Comparison of ENCODE assay signal across 21 cellular contexts in genomic region chr1:22223176-22223575, GRCh38.
"Had no signal": no experiment of that assay in that cellular context is flagged by ENCODE, and none has a peak within 500 bp of the region (broad histone marks: within the 10 kb centered on the region; RNA-seq: fewer than 3 reads in every experiment).

No MANE protein-coding gene starts in this region.

- H3K36me3 ChIP-seq: colonic mucosa, heart right ventricle, left lung, lower lobe of right lung, pancreas, suprapubic skin, tibial nerve had no signal

- H3K27ac ChIP-seq: colonic mucosa, heart right ventricle, left lung, lower lobe of right lung, pancreas, suprapubic skin, tibial nerve had no signal

- H3K4me1 ChIP-seq: colonic mucosa, heart right ventricle, left lung, lower lobe of right lung, pancreas, suprapubic skin, tibial nerve had no signal

- FAIRE-seq: pancreas, urothelium cell line had no signal

- H3K4me3 ChIP-seq: colonic mucosa, heart right ventricle, left lung, lower lobe of right lung, mucosa of descending colon, pancreas, suprapubic skin, tibial nerve had no signal

- DNase-seq: activated CD4-positive, alpha-beta memory T cell treated with anti-CD3 and anti-CD28 coated beads, Interleukin-2, amount 10 ng/mL, durations not matched to agents 7 days and 5 days; activated CD4-positive, alpha-beta T cell treated with anti-CD3 and anti-CD28 coated beads for 1 hour; activated CD4-positive, alpha-beta T cell treated with anti-CD3 and anti-CD28 coated beads, Interleukin-2, amount 10 ng/mL, durations not matched to agents 7 days and 5 days; activated CD8-positive, alpha-beta memory T cell treated with anti-CD3 and anti-CD28 coated beads, Interleukin-2, amount 50 U/mL, for 48 hours; activated T-cell treated with anti-CD3 and anti-CD28 coated beads, Interleukin-2, amount 50 U/mL, for 24 hours; anterior cingulate cortex; colonic mucosa; effector CD8-positive, alpha-beta T cell; erythroblast; heart right ventricle; lower lobe of right lung; mesendoderm; mucosa of descending colon; nephron progenitor cell; stimulated activated naive CD4-positive, alpha-beta T cell; T-helper 2 cell had no signal

- H3K27me3 ChIP-seq: colonic mucosa, left lung, pancreas, tibial nerve had no signal

- H3K9me3 ChIP-seq: colonic mucosa, left lung, lower lobe of right lung, mucosa of descending colon, pancreas, suprapubic skin had no signal
